In genomic region chr15:56365075-56365711, GRCh38 we compare ENCODE assay signal across 1 cellular context.
TF ChIP-seq lines count a peak whose summit lies in the region.

Gene TEX9, plus strand, starts transcription at chr15:56365426. Its CDS starts 25 bp downstream, at chr15:56365451.

TF ChIP-seq in K562, 482 proteins besides CTCF, POLR2A, EP300 and RAD21 (continued from another document and continues in another):
- TF ChIP-seq PBX2 (CRISPR knock-in tag; IDR thresholded peaks at IDR 0.05; ENCODE audit: low read depth) (no peak), PBX2 (tag; conservative IDR thresholded peaks at IDR 0.05; ENCODE audit: low read depth) (no peak), PTBP1 (IDR thresholded peaks at IDR 0.05; ENCODE audit: low read depth, low read length) (no peak), NELFE (IDR thresholded peaks at IDR 0.05; ENCODE audit: insufficient read depth, insufficient read length) (no peak), TGIF2 (CRISPR knock-in tag; IDR thresholded peaks at IDR 0.05) (no peak), SMARCA4 (IDR thresholded peaks at IDR 0.05) (no peak), ARID4B (CRISPR knock-in tag; IDR thresholded peaks at IDR 0.05) (no peak), BRD4 (IDR thresholded peaks at IDR 0.05) (no peak), UBTF (IDR thresholded peaks at IDR 0.05; ENCODE audit: borderline replicate concordance in 1 of 2, low read depth in 2 of 2, low read length in 2 of 2) (no peak), ZMIZ1 (IDR thresholded peaks at IDR 0.05; ENCODE audit: low read depth in 2 of 2, low read length in 2 of 2) (no peak), CREB1 (IDR thresholded peaks at IDR 0.05) (no peak), CREB1 (CRISPR knock-in tag; IDR thresholded peaks at IDR 0.05) (no peak), ZNF644 (tag; IDR thresholded peaks at IDR 0.05; ENCODE audit: low read depth) (no peak), MECOM (CRISPR knock-in tag; IDR thresholded peaks at IDR 0.05) (no peak), ZKSCAN3 (CRISPR knock-in tag; IDR thresholded peaks at IDR 0.05) (no peak), ADNP (tag; IDR thresholded peaks at IDR 0.05) (no peak), MLLT1 (IDR thresholded peaks at IDR 0.05) (no peak), HCFC1 (IDR thresholded peaks at IDR 0.05; ENCODE audit: low read depth, low read length) (peak; percentile 39; the same call in 1 of the 2 replicates), ZNF79 (CRISPR knock-in tag; IDR thresholded peaks at IDR 0.05; ENCODE audit: low read depth) (no peak), ILF3 (IDR thresholded peaks at IDR 0.05; ENCODE audit: borderline replicate concordance) (no peak), PML (IDR thresholded peaks at IDR 0.05; ENCODE audit: low read length) (no peak), ELF2 (CRISPR knock-in tag; IDR thresholded peaks at IDR 0.05) (no peak), PCBP1 (IDR thresholded peaks at IDR 0.05; ENCODE audit: low read depth, low read length, poor library complexity, severe bottlenecking) (no peak), FIP1L1 (IDR thresholded peaks at IDR 0.05; ENCODE audit: low read depth, low read length, poor library complexity, severe bottlenecking) (no peak), MEIS2 (IDR thresholded peaks at IDR 0.05; ENCODE audit: partially characterized antibody) (no peak), NCOA2 (IDR thresholded peaks at IDR 0.05; ENCODE audit: partially characterized antibody in 2 of 2) (no peak), XRCC3 (IDR thresholded peaks at IDR 0.05) (no peak), HNRNPH1 (optimal IDR thresholded peaks at IDR 0.05; ENCODE audit: low read depth, low read length) (no peak), IRF9 (tag; IDR thresholded peaks at IDR 0.05) (no peak), NR2C1 (IDR thresholded peaks at IDR 0.05) (no peak), NR2C1 (tag; IDR thresholded peaks at IDR 0.05) (no peak), RHOXF2B (CRISPR knock-in tag; conservative IDR thresholded peaks at IDR 0.05) (no peak), ZNF584 (CRISPR knock-in tag; IDR thresholded peaks at IDR 0.05; ENCODE audit: low read depth) (no peak), ZNF263 (CRISPR knock-in tag; IDR thresholded peaks at IDR 0.05; ENCODE audit: borderline replicate concordance) (no peak), PRPF4 (IDR thresholded peaks at IDR 0.05; ENCODE audit: insufficient read depth, low read depth, low read length, poor library complexity, severe bottlenecking) (no peak), CEBPG (CRISPR knock-in tag; IDR thresholded peaks at IDR 0.05) (no peak), CEBPG (tag; conservative IDR thresholded peaks at IDR 0.05 in 1 of 2, IDR thresholded peaks at IDR 0.05 in 1 of 2) (peak; percentile 65 to 88; a peak in 3 of 4 replicates), E2F8 (IDR thresholded peaks at IDR 0.05; ENCODE audit: low read depth, partially characterized antibody) (no peak), SREBF1 (IDR thresholded peaks at IDR 0.05; ENCODE audit: borderline replicate concordance, low read depth, low read length) (no peak), KLF10 (CRISPR knock-in tag; IDR thresholded peaks at IDR 0.05) (no peak), CBFB (CRISPR knock-in tag; IDR thresholded peaks at IDR 0.05) (no peak), TARDBP (IDR thresholded peaks at IDR 0.05) (no peak)
